Comparison of ENCODE assay signal across 16 cellular contexts in the genomic region with DNA sequence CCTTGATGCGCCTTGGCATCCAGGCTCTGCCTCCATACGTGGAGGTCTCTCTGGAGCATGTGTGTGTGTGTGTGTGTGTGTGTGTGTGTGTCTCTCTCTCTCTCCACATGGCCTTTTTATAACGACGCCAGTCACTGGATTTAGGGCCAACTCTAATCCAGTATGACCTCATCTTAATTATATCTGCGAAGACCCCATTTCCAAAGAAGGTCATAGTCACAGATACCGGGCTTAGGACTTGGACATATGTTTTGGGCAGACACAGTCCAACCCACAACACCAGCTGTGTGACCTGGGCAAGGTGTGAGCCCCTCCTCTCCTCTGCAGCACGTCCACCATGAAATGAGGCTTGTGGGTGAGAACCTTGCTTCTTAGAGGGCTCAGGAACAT.
"Had no signal": no experiment of that assay in that cellular context is flagged by ENCODE, and none has a peak within 500 bp of the region (broad histone marks: within the 10 kb centered on the region; RNA-seq: fewer than 3 reads in every experiment).

No MANE protein-coding gene starts in this region.

- H3K27me3 ChIP-seq: ascending aorta, left lung, right atrium auricular region, transverse colon had no signal

- ATAC-seq: activated naive CD8-positive, alpha-beta T cell treated with anti-CD3 and anti-CD28 coated beads, Interleukin-2, amount 50 U/mL, for 24 hours; esophagus mucosa; left lung; stimulated activated naive CD8-positive, alpha-beta T cell treated with anti-CD3 and anti-CD28 coated beads, Interleukin-15, Interleukin-2, amounts not matched to agents 100 U/mL and 50 U/mL, for 24 hours had no signal

- DNase-seq: activated CD4-positive, alpha-beta T cell treated with anti-CD3 and anti-CD28 coated beads, Interleukin-2, amount 50 U/mL, for 1 hour; activated naive CD4-positive, alpha-beta T cell treated with anti-CD3 and anti-CD28 coated beads for 36 hours; activated naive CD8-positive, alpha-beta T cell treated with anti-CD3 and anti-CD28 coated beads, Interleukin-2, amount 50 U/mL, for 24 hours; mammary epithelial cell; naive B cell; occipital lobe; small intestine; stimulated activated CD4-positive, alpha-beta T cell treated with anti-CD3 and anti-CD28 coated beads, Interleukin-4, amount 100 ng/mL, for 24 hours; stimulated activated naive CD8-positive, alpha-beta T cell treated with anti-CD3 and anti-CD28 coated beads, Interleukin-15, Interleukin-2, amounts not matched to agents 100 U/mL and 50 U/mL, for 24 hours; transverse colon had no signal

- H3K9me3 ChIP-seq: ascending aorta, left lung, right atrium auricular region, transverse colon had no signal

- H3K27me3 Mint-ChIP-seq: activated naive CD8-positive, alpha-beta T cell treated with anti-CD3 and anti-CD28 coated beads, Interleukin-2, amount 50 U/mL, for 24 hours; naive B cell; progenitor cell of endocrine pancreas had no signal

- H3K27ac Mint-ChIP-seq: activated naive CD4-positive, alpha-beta T cell treated with anti-CD3 and anti-CD28 coated beads for 36 hours; activated naive CD8-positive, alpha-beta T cell treated with anti-CD3 and anti-CD28 coated beads, Interleukin-2, amount 50 U/mL, for 24 hours; activated T-helper 2 cell treated with anti-CD3 and anti-CD28 coated beads, Interferon-gamma antibody, Interleukin-2, Interleukin-4, amounts not matched to agents 10 μg/mL and 5 μg/mL and 100 μg/mL, durations not matched to agents 14 hours and 24 hours and 36 hours had no signal

- H3K9me3 Mint-ChIP-seq: activated naive CD4-positive, alpha-beta T cell treated with anti-CD3 and anti-CD28 coated beads for 36 hours; activated naive CD8-positive, alpha-beta T cell treated with anti-CD3 and anti-CD28 coated beads, Interleukin-2, amount 50 U/mL, for 24 hours; activated T-helper 2 cell treated with anti-CD3 and anti-CD28 coated beads, Interferon-gamma antibody, Interleukin-2, Interleukin-4, amounts not matched to agents 10 μg/mL and 5 μg/mL and 100 μg/mL, durations not matched to agents 14 hours and 24 hours and 36 hours; naive B cell had no signal

- H3K4me3 ChIP-seq: ascending aorta, left lung, right atrium auricular region, transverse colon had no signal

- H3K36me3 ChIP-seq: ascending aorta, right atrium auricular region, transverse colon had no signal

- H3K4me3 Mint-ChIP-seq: activated naive CD4-positive, alpha-beta T cell treated with anti-CD3 and anti-CD28 coated beads for 36 hours; activated naive CD8-positive, alpha-beta T cell treated with anti-CD3 and anti-CD28 coated beads, Interleukin-2, amount 50 U/mL, for 24 hours; naive B cell had no signal

- H3K36me3 Mint-ChIP-seq: naive B cell had no signal
